19 cellular contexts compared by ENCODE assay signal in the genomic region with DNA sequence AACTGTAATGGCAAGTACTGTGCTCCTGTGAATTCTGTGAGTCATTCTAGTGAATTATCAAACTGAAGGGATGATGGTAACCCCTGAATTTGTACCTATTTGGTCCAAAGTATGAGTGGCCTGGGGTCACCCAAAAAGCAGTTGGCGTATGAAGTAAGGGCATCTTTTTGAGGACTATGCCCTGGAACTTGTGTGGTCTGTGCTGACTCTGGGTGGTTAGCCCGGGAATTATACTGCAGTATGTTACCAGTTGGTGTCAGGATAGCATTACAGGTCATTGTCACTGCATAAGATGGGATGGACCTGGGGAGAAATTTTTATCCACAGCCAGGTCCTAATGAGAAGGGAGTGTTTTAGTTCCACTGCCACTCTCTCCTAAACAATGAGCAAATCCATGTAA.
DNase-seq lines count a peak whose midpoint lies in the region; ATAC-seq and TF ChIP-seq lines count a peak whose summit lies in the region.
"Had no signal": no experiment of that assay in that cellular context is flagged by ENCODE, and none has a peak within 500 bp of the region (broad histone marks: within the 10 kb centered on the region; RNA-seq: fewer than 3 reads in every experiment).

No MANE protein-coding gene starts in this region.

- peaks cover 1% of the 10 kb centered on the region for H3K27me3 Mint-ChIP-seq in GM23338 (ENCODE audit: insufficient read depth, low read depth, poor library complexity)
- no peaks in the 10 kb centered on the region for H3K27me3 Mint-ChIP-seq in activated CD8-positive, alpha-beta T cell treated with anti-CD3 and anti-CD28 coated beads for 36 hours
- H3K27me3 Mint-ChIP-seq: activated CD4-positive, alpha-beta T cell treated with anti-CD3 and anti-CD28 coated beads, Interleukin-2, amount 10 ng/mL, durations not matched to agents 7 days and 5 days; naive thymus-derived CD4-positive, alpha-beta T cell; stimulated activated naive B cell treated with anti-CD40 and anti-IgM and Interleukin-4, amounts not matched to agents 10 μg/mL and 1 μg/mL and 100 μg/mL, for 72 hours had no signal

- peak in 1 of 2 experiments; percentile 34; a peak in 2 of 4 replicates for TF ChIP-seq CTCF in GM23338 (conservative IDR thresholded peaks at IDR 0.05; ENCODE audit: low read depth in 2 of 2)
- no peak for TF ChIP-seq CTCF in activated CD8-positive, alpha-beta T cell treated with anti-CD3 and anti-CD28 coated beads for 36 hours (IDR thresholded peaks at IDR 0.05)

- H3K79me2 ChIP-seq in GM23338 (replicated peaks; ENCODE audit: insufficient read depth), result no peaks in the 10 kb centered on the region
- H3K79me2 ChIP-seq: hepatocyte had no signal

- H3K4me1 ChIP-seq in GM23338 (ENCODE audit: insufficient read depth) (no peaks in the 10 kb centered on the region), SJSA1 (replicated peaks) (peaks cover 21% of the 10 kb centered on the region)
- H3K4me1 ChIP-seq: lower lobe of right lung, pancreas, thyroid gland had no signal

- CTCF ChIA-PET in activated CD8-positive, alpha-beta T cell treated with anti-CD3 and anti-CD28 coated beads for 36 hours (lab: Charles Lee), result no interaction called here

- no peaks in the 10 kb centered on the region for H3K9me3 Mint-ChIP-seq in GM23338
- H3K9me3 Mint-ChIP-seq in activated CD8-positive, alpha-beta T cell treated with anti-CD3 and anti-CD28 coated beads for 36 hours, result no peaks in the 10 kb centered on the region
- H3K9me3 Mint-ChIP-seq: activated CD4-positive, alpha-beta T cell treated with anti-CD3 and anti-CD28 coated beads, Interleukin-2, amount 10 ng/mL, durations not matched to agents 7 days and 5 days; naive thymus-derived CD4-positive, alpha-beta T cell; stimulated activated naive B cell treated with anti-CD40 and anti-IgM and Interleukin-4, amounts not matched to agents 10 μg/mL and 1 μg/mL and 100 μg/mL, for 72 hours had no signal

- intact Hi-C loops in activated CD8-positive, alpha-beta T cell treated with anti-CD3 and anti-CD28 coated beads for 36 hours (cut with micrococcal nuclease), result no loop called here

- H3K36me3 ChIP-seq in GM23338 (ENCODE audit: insufficient read depth) (no peaks in the 10 kb centered on the region), SJSA1 (0 out of 2 replicates have a peak, but pooled peaks cover 6% of the 10 kb centered on the region)
- H3K36me3 ChIP-seq: lower lobe of right lung, pancreas, thyroid gland had no signal

- H3K27ac Mint-ChIP-seq in GM23338, result peak overlapping the region; percentile 12; the same call in 1 of the 2 replicates
- H3K27ac Mint-ChIP-seq in activated CD8-positive, alpha-beta T cell treated with anti-CD3 and anti-CD28 coated beads for 36 hours, result no peak overlapping the region
- H3K27ac Mint-ChIP-seq: activated CD4-positive, alpha-beta T cell treated with anti-CD3 and anti-CD28 coated beads, Interleukin-2, amount 10 ng/mL, durations not matched to agents 7 days and 5 days; naive thymus-derived CD4-positive, alpha-beta T cell; stimulated activated naive B cell treated with anti-CD40 and anti-IgM and Interleukin-4, amounts not matched to agents 10 μg/mL and 1 μg/mL and 100 μg/mL, for 72 hours had no signal

- H3K9me3 ChIP-seq in SJSA1 (replicated peaks), result no peaks in the 10 kb centered on the region
- H3K9me3 ChIP-seq: lower lobe of right lung, pancreas, thyroid gland had no signal

- no peak overlapping the region for H3K4me2 ChIP-seq in GM23338
- H3K4me2 ChIP-seq: hepatocyte had no signal

- H3K27me3 ChIP-seq in GM23338 (ENCODE audit: insufficient read depth), result no peaks in the 10 kb centered on the region
- H3K27me3 ChIP-seq in SJSA1 (replicated peaks), result no peaks in the 10 kb centered on the region
- H3K27me3 ChIP-seq: hepatocyte, pancreas, thyroid gland had no signal

- no peak overlapping the region for H3K4me3 Mint-ChIP-seq in GM23338
- H3K4me3 Mint-ChIP-seq in activated CD8-positive, alpha-beta T cell treated with anti-CD3 and anti-CD28 coated beads for 36 hours, result no peak overlapping the region
- H3K4me3 Mint-ChIP-seq: activated CD4-positive, alpha-beta T cell treated with anti-CD3 and anti-CD28 coated beads, Interleukin-2, amount 10 ng/mL, durations not matched to agents 7 days and 5 days; naive thymus-derived CD4-positive, alpha-beta T cell; stimulated activated naive B cell treated with anti-CD40 and anti-IgM and Interleukin-4, amounts not matched to agents 10 μg/mL and 1 μg/mL and 100 μg/mL, for 72 hours had no signal

- no peaks in the 10 kb centered on the region for H3F3A ChIP-seq in GM23338 (replicated peaks; ENCODE audit: low read depth)

- no peaks in the 10 kb centered on the region for H3K9me2 ChIP-seq in GM23338 (ENCODE audit: insufficient read depth)

- no peak overlapping the region for H2AFZ ChIP-seq in GM23338
- H2AFZ ChIP-seq: hepatocyte had no signal

- no peaks in the 10 kb centered on the region for H3K36me3 Mint-ChIP-seq in GM23338 (ENCODE audit: low read depth)
- no peaks in the 10 kb centered on the region for H3K36me3 Mint-ChIP-seq in activated CD8-positive, alpha-beta T cell treated with anti-CD3 and anti-CD28 coated beads for 36 hours (ENCODE audit: low read depth)

- no peaks in the 10 kb centered on the region for H3K4me1 Mint-ChIP-seq in GM23338
- no peaks in the 10 kb centered on the region for H3K4me1 Mint-ChIP-seq in activated CD8-positive, alpha-beta T cell treated with anti-CD3 and anti-CD28 coated beads for 36 hours (ENCODE audit: low read depth)
- H3K4me1 Mint-ChIP-seq: activated CD4-positive, alpha-beta T cell treated with anti-CD3 and anti-CD28 coated beads, Interleukin-2, amount 10 ng/mL, durations not matched to agents 7 days and 5 days had no signal

- no peaks in the 10 kb centered on the region for H4K20me1 ChIP-seq in GM23338 (replicated peaks; ENCODE audit: insufficient read depth)

- POLR2A ChIA-PET in activated CD8-positive, alpha-beta T cell treated with anti-CD3 and anti-CD28 coated beads for 36 hours (lab: Charles Lee), result interaction anchor here (0.5 kb wide), 1 partner anchor 525 kb away, joined by 3 read pairs; no protein-coding TSS in a partner anchor

- no peak overlapping the region for H3K27ac ChIP-seq in GM23338 (ENCODE audit: low read depth)
- H3K27ac ChIP-seq in SJSA1, result 0 out of 2 replicates have a peak overlapping the region, but pooled peaks have one; percentile 1
- H3K27ac ChIP-seq: hepatocyte, lower lobe of right lung, pancreas, thyroid gland had no signal

- H3K4me3 ChIP-seq in GM23338 (no peak overlapping the region), SJSA1 (no peak overlapping the region)
- H3K4me3 ChIP-seq: hepatocyte, lower lobe of right lung, pancreas, thyroid gland had no signal

- no peak for DNase-seq in GM23338 (ENCODE audit: low spot score)
- no peak for DNase-seq in SJSA1 (ENCODE audit: low read depth in 1 of 2, low spot score in 2 of 2)
- peak; percentile 73 for DNase-seq in globus pallidus (ENCODE audit: low spot score)
- DNase-seq in putamen (ENCODE audit: low spot score), result peak; percentile 52
- DNase-seq in activated CD8-positive, alpha-beta T cell treated with anti-CD3 and anti-CD28 coated beads for 36 hours, result no peak
- no peak for DNase-seq in NCI-H146 treated with DMSO at 0.1 percent for 48 hours (lab: John Stamatoyannopoulos, UW; ENCODE audit: unreplicated experiment)
- DNase-seq in activated CD8-positive, alpha-beta memory T cell treated with anti-CD3 and anti-CD28 coated beads, Interleukin-2, amount 50 U/mL, for 4 hours, result no peak
- DNase-seq: activated CD4-positive, alpha-beta T cell treated with anti-CD3 and anti-CD28 coated beads, Interleukin-2, amount 10 ng/mL, durations not matched to agents 7 days and 5 days; DMS79 treated with DMSO at 0.1 percent for 48 hours; lower lobe of right lung; naive thymus-derived CD4-positive, alpha-beta T cell; NCI-H1417 treated with DMSO at 0.1 percent for 48 hours; NCI-H524 treated with DMSO at 0.1 percent for 48 hours; pancreas; stimulated activated CD4-positive, alpha-beta T cell treated with anti-CD3 and anti-CD28 coated beads, Interleukin-2, amount 100 ng/mL, for 24 hours; stimulated activated naive B cell treated with anti-CD40 and anti-IgM and Interleukin-4, amounts not matched to agents 10 μg/mL and 1 μg/mL and 100 μg/mL, for 72 hours had no signal

- ATAC-seq in GM23338 (peak; percentile 31; the same call in 1 of the 3 replicates), GM19452 (IDR thresholded peaks at IDR 0.05; ENCODE audit: unreplicated experiment) (no peak)
- no peak for ATAC-seq in activated CD8-positive, alpha-beta T cell treated with anti-CD3 and anti-CD28 coated beads for 36 hours
- ATAC-seq: lower lobe of right lung; naive thymus-derived CD4-positive, alpha-beta T cell; stimulated activated naive B cell treated with anti-CD40 and anti-IgM and Interleukin-4, amounts not matched to agents 10 μg/mL and 1 μg/mL and 100 μg/mL, for 72 hours had no signal

TF ChIP-seq in GM23338, 12 proteins besides CTCF, POLR2A, EP300 and RAD21 (continues in another document):
- TF ChIP-seq, protein P1, sequence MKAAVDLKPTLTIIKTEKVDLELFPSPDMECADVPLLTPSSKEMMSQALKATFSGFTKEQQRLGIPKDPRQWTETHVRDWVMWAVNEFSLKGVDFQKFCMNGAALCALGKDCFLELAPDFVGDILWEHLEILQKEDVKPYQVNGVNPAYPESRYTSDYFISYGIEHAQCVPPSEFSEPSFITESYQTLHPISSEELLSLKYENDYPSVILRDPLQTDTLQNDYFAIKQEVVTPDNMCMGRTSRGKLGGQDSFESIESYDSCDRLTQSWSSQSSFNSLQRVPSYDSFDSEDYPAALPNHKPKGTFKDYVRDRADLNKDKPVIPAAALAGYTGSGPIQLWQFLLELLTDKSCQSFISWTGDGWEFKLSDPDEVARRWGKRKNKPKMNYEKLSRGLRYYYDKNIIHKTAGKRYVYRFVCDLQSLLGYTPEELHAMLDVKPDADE (IDR thresholded peaks at IDR 0.05), result no peak
- TF ChIP-seq POLR2AphosphoS5 (IDR thresholded peaks at IDR 0.05; ENCODE audit: low read depth), result no peak
- TF ChIP-seq EZH2phosphoT487 (IDR thresholded peaks at IDR 0.05; ENCODE audit: unreplicated experiment), result no peak

Comparison
In these comparisons a context has a peak if more than half of its experiments do, and no peak if none do; other contexts are left out.
1. DNase-seq: peak in globus pallidus (single experiment) and putamen (single experiment); none in GM23338 (single experiment), SJSA1 (0 of 2), activated CD8-positive, alpha-beta T cell treated with anti-CD3 and anti-CD28 coated beads for 36 hours (single experiment), NCI-H146 treated with DMSO at 0.1 percent for 48 hours (single experiment) and activated CD8-positive, alpha-beta memory T cell treated with anti-CD3 and anti-CD28 coated beads, Interleukin-2, amount 50 U/mL, for 4 hours (single experiment).